Comparison of ENCODE assay signal across 8 cellular contexts in genomic region chr6:87322304-87323212, GRCh38. TPM values are rescaled to one million over a fixed set of nuclear protein-coding genes. Genes with fewer than 3 reads are reported as not detected.
DNase-seq lines count a peak whose midpoint lies in the region; ATAC-seq and TF ChIP-seq lines count a peak whose summit lies in the region.

A gene with protein sequence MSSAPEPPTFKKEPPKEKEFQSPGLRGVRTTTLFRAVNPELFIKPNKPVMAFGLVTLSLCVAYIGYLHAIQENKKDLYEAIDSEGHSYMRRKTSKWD (plus strand): TSS chr6:87322588. CDS start chr6:87337032, 14,444 bp downstream.

- peak within 1 kb of the TSS; percentile 49 for H3K27ac ChIP-seq in HCT116 (ENCODE audit: low read depth, low read length)
- no peak within 1 kb of the TSS; the same call in 1 of the 2 replicates for H3K27ac ChIP-seq in MM.1S (ENCODE audit: low read length)
- H3K27ac ChIP-seq in parathyroid adenoma = peak within 1 kb of the TSS; percentile 71
- peak within 1 kb of the TSS in 2 of 3 donors; percentile 64 to 66 for H3K27ac ChIP-seq in thyroid gland

- RAD21 ChIA-PET in HCT116 (lab: Charles Lee; ENCODE audit: low non-redundant PET in 1 of 2, low total read pairs in 2 of 2, uncharacterized antibody in 2 of 2, unreplicated experiment in 2 of 2) = no interaction called here

- H3K27ac Mint-ChIP-seq in activated naive CD4-positive, alpha-beta T cell treated with anti-CD3 and anti-CD28 coated beads, Interleukin-2, amount 50 U/mL, for 72 hours = peak within 1 kb of the TSS; percentile 84 to 96

- H3K9me3 ChIP-seq in HCT116 (ENCODE audit: control insufficient read depth in 1 of 2, insufficient read depth in 1 of 2, low read depth in 1 of 2, low read length in 2 of 2) (no peaks in the 10 kb centered on the region), MM.1S (replicated peaks; ENCODE audit: insufficient read depth, low read length) (no peaks in the 10 kb centered on the region), parathyroid adenoma (ENCODE audit: control insufficient read depth, low read length) (no peaks in the 10 kb centered on the region), thyroid gland (no peaks in the 10 kb centered on the region)

- intact Hi-C loops in HCT116 (cut with micrococcal nuclease) (loop anchor here (1.0 kb wide), 1 partner anchor 150 kb away; the partner anchor contains the start of gene SLC35A1), Right ventricle myocardium superior (cut with DNase I) (no loop called here), thyroid gland (cut with DNase I) (no loop called here)

- peak; percentile 98 for TF ChIP-seq CTCF in GM10266 (IDR thresholded peaks at IDR 0.05; ENCODE audit: control insufficient read depth, insufficient read depth, low read depth, missing control alignments)
- TF ChIP-seq CTCF in HCT116 (IDR thresholded peaks at IDR 0.05 in 2 of 3, conservative IDR thresholded peaks at IDR 0.05 in 1 of 3; ENCODE audit: borderline replicate concordance in 1 of 3, insufficient read depth in 1 of 3, low read depth in 2 of 3, low read length in 2 of 3) = peak; percentile 76 to 100 (median 98)
- peak; percentile 98 for TF ChIP-seq CTCF in MM.1S (IDR thresholded peaks at IDR 0.05; ENCODE audit: low read length)
- TF ChIP-seq CTCF in parathyroid adenoma (IDR thresholded peaks at IDR 0.05) = peak; percentile 99
- peak; percentile 73 to 100 (median 97) for TF ChIP-seq CTCF in thyroid gland (IDR thresholded peaks at IDR 0.05)

- ATAC-seq in HCT116 (peak; percentile 99), SK-N-SH treated with all-trans-retinoic acid at 6 μM for 48 hours (peak; percentile 100), Right ventricle myocardium superior (ENCODE audit: poor library complexity) (peak; percentile 100)
- peak; percentile 98 for ATAC-seq in activated naive CD4-positive, alpha-beta T cell treated with anti-CD3 and anti-CD28 coated beads, Interleukin-2, amount 50 U/mL, for 72 hours

- H3K79me2 ChIP-seq in HCT116 (ENCODE audit: insufficient read depth, low read length) (peaks cover 4% of the 10 kb centered on the region; the same call in 1 of the 2 replicates), MM.1S (ENCODE audit: low read length) (peaks cover 6% of the 10 kb centered on the region; the same call in 1 of the 2 replicates), parathyroid adenoma (peaks cover 14% of the 10 kb centered on the region)

- H3K9ac ChIP-seq in HCT116 (ENCODE audit: low read length) (peak within 1 kb of the TSS; percentile 91), MM.1S (ENCODE audit: low read length) (peak within 1 kb of the TSS; percentile 77), parathyroid adenoma (peak within 1 kb of the TSS; percentile 92)

- CTCF ChIA-PET in HCT116 (lab: Charles Lee) = interaction anchor here (0.7 kb wide), 1 partner anchor 30 kb away, joined by 4 read pairs; no protein-coding TSS in a partner anchor

- H2AFZ ChIP-seq in HCT116 (ENCODE audit: low read depth, low read length, poor library complexity, severe bottlenecking) (peak within 1 kb of the TSS; percentile 99), MM.1S (ENCODE audit: low read length) (peak within 1 kb of the TSS; percentile 99), parathyroid adenoma (peak within 1 kb of the TSS; percentile 100)

- no peaks in the 10 kb centered on the region for H3K27me3 ChIP-seq in HCT116 (ENCODE audit: insufficient read depth, low read length)
- H3K27me3 ChIP-seq in MM.1S (replicated peaks; ENCODE audit: insufficient read depth, low read length) = no peaks in the 10 kb centered on the region
- H3K27me3 ChIP-seq in parathyroid adenoma (ENCODE audit: control insufficient read depth, insufficient read depth, low read length) = no peaks in the 10 kb centered on the region
- no peaks in the 10 kb centered on the region for H3K27me3 ChIP-seq in thyroid gland

- no peaks in the 10 kb centered on the region for H3K36me3 ChIP-seq in HCT116 (ENCODE audit: control insufficient read depth in 1 of 2, insufficient read depth in 2 of 2, low read length in 2 of 2)
- no peaks in the 10 kb centered on the region for H3K36me3 ChIP-seq in MM.1S (replicated peaks; ENCODE audit: insufficient read depth, low read length)
- H3K36me3 ChIP-seq in parathyroid adenoma (ENCODE audit: control insufficient read depth, insufficient read depth, low read length) = no peaks in the 10 kb centered on the region
- H3K36me3 ChIP-seq in thyroid gland = no peaks in the 10 kb centered on the region

- no peaks in the 10 kb centered on the region for H4K20me1 ChIP-seq in HCT116 (ENCODE audit: insufficient read depth)
- H4K20me1 ChIP-seq in MM.1S (ENCODE audit: insufficient read depth, low read length) = no peaks in the 10 kb centered on the region

- H3K9me3 Mint-ChIP-seq in activated naive CD4-positive, alpha-beta T cell treated with anti-CD3 and anti-CD28 coated beads, Interleukin-2, amount 50 U/mL, for 72 hours = peaks cover 7 to 12% of the 10 kb centered on the region in 2 donors

- peaks cover 9 to 14% of the 10 kb centered on the region in 2 donors for H3K36me3 Mint-ChIP-seq in activated naive CD4-positive, alpha-beta T cell treated with anti-CD3 and anti-CD28 coated beads, Interleukin-2, amount 50 U/mL, for 72 hours

- 1% methylated on average over 32 to 39 of the region's 60 CpGs for WGBS in thyroid gland, 2 donors

- H3K4me1 ChIP-seq in HCT116 (ENCODE audit: control insufficient read depth in 1 of 2, insufficient read depth in 2 of 2, low read length in 2 of 2) (peaks cover 0 to 4% of the 10 kb centered on the region in 2 experiments; a peak in 1 of 4 replicates), MM.1S (ENCODE audit: low read length) (peaks cover 5% of the 10 kb centered on the region), parathyroid adenoma (no peaks in the 10 kb centered on the region), thyroid gland (no peaks in the 10 kb centered on the region)

- H3F3A ChIP-seq in MM.1S (ENCODE audit: insufficient read depth, low read length) = no peaks in the 10 kb centered on the region

- BruUV-seq in HCT116 (replicated peaks; lab: Mats Ljungman, UMichigan) = no TSS peak

- DNase-seq in GM10266 (ENCODE audit: extremely low spot score) (peak; percentile 91), HCT116 (ENCODE audit: low read depth, low spot score) (peak; percentile 53), MM.1S (peak; percentile 86), Right ventricle myocardium superior (peak; percentile 91), thyroid gland (peak; percentile 84 to 91)
- peak; percentile 86 to 95 for DNase-seq in activated naive CD4-positive, alpha-beta T cell treated with anti-CD3 and anti-CD28 coated beads, Interleukin-2, amount 50 U/mL, for 72 hours (ENCODE audit: low spot score in 2 of 2)

- TF ChIP-seq POLR2A in HCT116 (IDR thresholded peaks at IDR 0.05; ENCODE audit: borderline replicate concordance, extremely low read depth, insufficient read depth, insufficient read length) = peak; percentile 52
- TF ChIP-seq POLR2A in thyroid gland (IDR thresholded peaks at IDR 0.05) = peak in 1 of 2 donors; percentile 71

- H3K4me2 ChIP-seq in HCT116 (ENCODE audit: low read length) (peak within 1 kb of the TSS; percentile 94), MM.1S (ENCODE audit: low read depth, low read length) (peak within 1 kb of the TSS; percentile 75), parathyroid adenoma (ENCODE audit: low read length) (peak within 1 kb of the TSS; percentile 78)

- 0 out of 2 replicates have a peak, but pooled peaks cover 2% of the 10 kb centered on the region for H3K9me2 ChIP-seq in HCT116 (ENCODE audit: insufficient read depth)
- H3K9me2 ChIP-seq in MM.1S (replicated peaks; ENCODE audit: insufficient read depth, low read length) = no peaks in the 10 kb centered on the region

- POLR2A ChIA-PET in HCT116 (lab: Charles Lee) = no interaction called here

- H3K4me3 ChIP-seq in HCT116 (replicated peaks in 1 of 2; ENCODE audit: low read depth in 1 of 2, low read length in 2 of 2) (peak within 1 kb of the TSS; percentile 99), MM.1S (ENCODE audit: low read length) (peak within 1 kb of the TSS; percentile 84), parathyroid adenoma (ENCODE audit: low read depth, low read length) (peak within 1 kb of the TSS; percentile 68), thyroid gland (replicated peaks in 1 of 3) (peak within 1 kb of the TSS; percentile 37 to 97 (median 82))

- no peak; the same call in 1 of the 2 replicates for TF ChIP-seq RAD21 in HCT116 (IDR thresholded peaks at IDR 0.05; ENCODE audit: low read depth)

TF ChIP-seq in HCT116, 20 proteins besides CTCF, POLR2A, EP300 and RAD21 (continues in another document):
- TF ChIP-seq YY1 (IDR thresholded peaks at IDR 0.05; ENCODE audit: extremely low read depth, insufficient replicate concordance, low read depth, low read length) (peak; percentile 84), CEBPB (IDR thresholded peaks at IDR 0.05; ENCODE audit: low read depth) (no peak)

TF ChIP-seq in SK-N-SH treated with all-trans-retinoic acid at 6 μM for 48 hours, 23 proteins besides CTCF, POLR2A, EP300 and RAD21 (continues in another document):
- TF ChIP-seq PPARA (CRISPR knock-in tag; IDR thresholded peaks at IDR 0.05; ENCODE audit: borderline replicate concordance) = 0 out of 2 replicates have a peak, but pooled peaks have one; percentile 14
- no peak for TF ChIP-seq CREB5 (CRISPR knock-in tag; IDR thresholded peaks at IDR 0.05; ENCODE audit: low read depth)
- no peak for TF ChIP-seq ARNTL (CRISPR knock-in tag; IDR thresholded peaks at IDR 0.05; ENCODE audit: borderline replicate concordance, low read depth)
- TF ChIP-seq ZFP30 (CRISPR knock-in tag; IDR thresholded peaks at IDR 0.05) = no peak
- TF ChIP-seq GLIS3 (CRISPR knock-in tag; IDR thresholded peaks at IDR 0.05) = no peak
- TF ChIP-seq ZNF70 (CRISPR knock-in tag; IDR thresholded peaks at IDR 0.05) = no peak

RNA-seq across cellular contexts. Expression of the gene that starts here (rescaled TPM):
- total RNA-seq in HCT116 (2021; ENCODE audit: unreplicated experiment) = 8.0 TPM
- 1.9 and 2.1 TPM in 2 replicates for polyA plus RNA-seq in HCT116 (2012)
- 10 to 100 TPM in 1 of 2 donors, 1 to 10 TPM in 1; 3.1 to 10.9 TPM for total RNA-seq in activated naive CD4-positive, alpha-beta T cell treated with anti-CD3 and anti-CD28 coated beads, Interleukin-2, amount 50 U/mL, for 72 hours
- total RNA-seq in Right ventricle myocardium superior = 12.9 TPM
- total RNA-seq in thyroid gland = 10 to 100 TPM; 16.4 to 18.9 (median 17.6) TPM
